16 cellular contexts compared by ENCODE assay signal in genomic region chr19:8028951-8029491, GRCh38. TPM values are rescaled to one million over a fixed set of nuclear protein-coding genes. Genes with fewer than 3 reads are reported as not detected.
DNase-seq lines count a peak whose midpoint lies in the region; TF ChIP-seq lines count a peak whose summit lies in the region.
"Had no signal": no experiment of that assay in that cellular context is flagged by ENCODE, and none has a peak within 500 bp of the region (broad histone marks: within the 10 kb centered on the region; RNA-seq: fewer than 3 reads in every experiment).

No MANE protein-coding gene starts in this region.

- no peak overlapping the region for H3K4me3 ChIP-seq in SJCRH30
- H3K4me3 ChIP-seq in fibroblast of villous mesenchyme (ENCODE audit: low read depth, low read length): no peak overlapping the region
- H3K4me3 ChIP-seq in osteoblast (ENCODE audit: insufficient read depth, low read length): no peak overlapping the region
- H3K4me3 ChIP-seq: tibial nerve had no signal

- H3K4me2 ChIP-seq in H9 (ENCODE audit: insufficient read depth, insufficient read length, low read length): no peak overlapping the region
- H3K4me2 ChIP-seq in osteoblast (ENCODE audit: insufficient read depth, low read length): no peak overlapping the region

- no peaks in the 10 kb centered on the region for H3K79me1 ChIP-seq in H9 (ENCODE audit: insufficient read depth, low read depth, low read length, poor library complexity, severe bottlenecking)

- no peak overlapping the region for H2BK120ac ChIP-seq in H9 (ENCODE audit: low read depth, low read length, poor library complexity, severe bottlenecking)

- CTCF ChIA-PET in activated naive CD4-positive, alpha-beta T cell treated with anti-CD3 and anti-CD28 coated beads for 36 hours (lab: Charles Lee): no interaction called here

- H3K14ac ChIP-seq in H9 (ENCODE audit: insufficient read depth, low read length): no peak overlapping the region

- H3K4me1 Mint-ChIP-seq in H9: peaks cover 16 to 30% of the 10 kb centered on the region in 2 experiments
- no peaks in the 10 kb centered on the region for H3K4me1 Mint-ChIP-seq in activated naive CD4-positive, alpha-beta T cell treated with anti-CD3 and anti-CD28 coated beads for 36 hours (ENCODE audit: low read depth)
- H3K4me1 Mint-ChIP-seq: B cell had no signal

- H4K8ac ChIP-seq in H9 (replicated peaks; ENCODE audit: insufficient read length, low read depth, low read length): no peak overlapping the region

- H3K4ac ChIP-seq in H9 (ENCODE audit: low read depth, low read length): no peak overlapping the region

- H2BK5ac ChIP-seq in H9 (ENCODE audit: insufficient read length, low read length): no peak overlapping the region

- no peak overlapping the region for H2AK5ac ChIP-seq in H9 (ENCODE audit: insufficient read length, low read length)

- no peak overlapping the region for H2BK20ac ChIP-seq in H9 (ENCODE audit: low read depth, low read length, poor library complexity, severe bottlenecking)

- H3K27me3 ChIP-seq in H9 (ENCODE audit: insufficient read depth, low read length) (no peaks in the 10 kb centered on the region), SJCRH30 (no peaks in the 10 kb centered on the region), osteoblast (ENCODE audit: insufficient read depth, low read length) (no peaks in the 10 kb centered on the region)
- H3K27me3 ChIP-seq: brain microvascular endothelial cell, tibial nerve had no signal

- H3T11ph ChIP-seq in H9 (ENCODE audit: low read length): no peak overlapping the region

- H2AFZ ChIP-seq in H9 (ENCODE audit: low read length) (no peak overlapping the region), osteoblast (ENCODE audit: low read length) (peak overlapping the region; percentile 76)

- no peaks in the 10 kb centered on the region for H3K23me2 ChIP-seq in H9 (ENCODE audit: insufficient read length, low read depth, low read length, poor library complexity, severe bottlenecking)

- H3K9me3 ChIP-seq in H9 (ENCODE audit: control insufficient read depth, low read depth, low read length) (no peaks in the 10 kb centered on the region), SJCRH30 (replicated peaks) (no peaks in the 10 kb centered on the region), osteoblast (ENCODE audit: low read depth, low read length) (no peaks in the 10 kb centered on the region)
- H3K9me3 ChIP-seq: tibial nerve had no signal

- H2BK12ac ChIP-seq in H9 (ENCODE audit: insufficient read length, low read depth, low read length): no peak overlapping the region

- H3K9ac ChIP-seq in H9 (ENCODE audit: extremely low read depth, insufficient read length, low read length): no peak overlapping the region

- intact Hi-C loops in activated naive CD4-positive, alpha-beta T cell treated with anti-CD3 and anti-CD28 coated beads for 36 hours (cut with micrococcal nuclease): no loop called here

- no peak overlapping the region for H3K56ac ChIP-seq in H9 (ENCODE audit: insufficient read length, low read depth, low read length)

- peaks cover 8% of the 10 kb centered on the region for H3K27me3 Mint-ChIP-seq in H9 (ENCODE audit: low read depth)
- H3K27me3 Mint-ChIP-seq in activated naive CD4-positive, alpha-beta T cell treated with anti-CD3 and anti-CD28 coated beads for 36 hours (ENCODE audit: low read depth): no peaks in the 10 kb centered on the region

- H4K91ac ChIP-seq in H9 (ENCODE audit: insufficient read length, low read depth, low read length): no peak overlapping the region

- H3K9me3 Mint-ChIP-seq in H9: no peaks in the 10 kb centered on the region
- H3K9me3 Mint-ChIP-seq in activated naive CD4-positive, alpha-beta T cell treated with anti-CD3 and anti-CD28 coated beads for 36 hours: no peaks in the 10 kb centered on the region
- H3K9me3 Mint-ChIP-seq: effector memory CD8-positive, alpha-beta T cell had no signal

- H2BK15ac ChIP-seq in H9 (ENCODE audit: low read depth, low read length): no peak overlapping the region

- H3K36me3 ChIP-seq in SJCRH30 (no peaks in the 10 kb centered on the region), osteoblast (ENCODE audit: insufficient read depth, low read length) (no peaks in the 10 kb centered on the region)
- H3K36me3 ChIP-seq: brain microvascular endothelial cell, tibial nerve had no signal

- H3K79me2 ChIP-seq in H9 (ENCODE audit: insufficient read depth, low read length) (no peaks in the 10 kb centered on the region), osteoblast (ENCODE audit: insufficient read depth, low read length) (no peaks in the 10 kb centered on the region)

- H4K5ac ChIP-seq in H9 (ENCODE audit: insufficient read length, low read depth, low read length): no peak overlapping the region

- H3K4me3 Mint-ChIP-seq in H9: no peak overlapping the region
- H3K4me3 Mint-ChIP-seq in activated naive CD4-positive, alpha-beta T cell treated with anti-CD3 and anti-CD28 coated beads for 36 hours: no peak overlapping the region
- H3K4me3 Mint-ChIP-seq: B cell; effector memory CD8-positive, alpha-beta T cell had no signal

- peak overlapping the region; percentile 61 to 82 (median 70); a peak in 4 of 7 replicates for H3K27ac Mint-ChIP-seq in H9
- no peak overlapping the region for H3K27ac Mint-ChIP-seq in activated naive CD4-positive, alpha-beta T cell treated with anti-CD3 and anti-CD28 coated beads for 36 hours
- H3K27ac Mint-ChIP-seq: B cell; effector memory CD8-positive, alpha-beta T cell had no signal

- no peak overlapping the region for H3K18ac ChIP-seq in H9 (ENCODE audit: insufficient read length, low read depth, low read length)

- H3K23ac ChIP-seq in H9 (ENCODE audit: insufficient read length, low read depth, low read length): no peak overlapping the region

- no peaks in the 10 kb centered on the region for H4K20me1 ChIP-seq in H9 (ENCODE audit: control insufficient read depth, insufficient read depth, insufficient read length)
- no peaks in the 10 kb centered on the region for H4K20me1 ChIP-seq in osteoblast (ENCODE audit: insufficient read depth, low read length)

- no peaks in the 10 kb centered on the region; the same call in 1 of the 2 replicates for H3K4me1 ChIP-seq in H9 (ENCODE audit: insufficient read depth, low read length)
- H3K4me1 ChIP-seq in SJCRH30: peaks cover 27% of the 10 kb centered on the region
- H3K4me1 ChIP-seq in osteoblast (ENCODE audit: insufficient read depth, low read length): peaks cover 6% of the 10 kb centered on the region

- WGBS in H9 (ENCODE audit: extremely low coverage, insufficient read length, low lambda C conversion rate): no CpG with 5 or more reads among the region's 12 CpGs

- H3K36me3 Mint-ChIP-seq in H9 (ENCODE audit: insufficient read depth in 1 of 3, low read depth in 3 of 3): no peaks in the 10 kb centered on the region; a peak in 2 of 7 replicates
- H3K36me3 Mint-ChIP-seq in activated naive CD4-positive, alpha-beta T cell treated with anti-CD3 and anti-CD28 coated beads for 36 hours (ENCODE audit: low read depth): no peaks in the 10 kb centered on the region

- no peak overlapping the region for H3K27ac ChIP-seq in H9 (ENCODE audit: insufficient read length, low read depth, low read length)
- peak overlapping the region; percentile 38 for H3K27ac ChIP-seq in SJCRH30
- H3K27ac ChIP-seq in osteoblast (ENCODE audit: low read depth, low read length): no peak overlapping the region
- H3K27ac ChIP-seq: brain microvascular endothelial cell had no signal

- DNase-seq in H9 (peak; percentile 59), SJCRH30 (peak; percentile 48), fibroblast of villous mesenchyme (ENCODE audit: low read depth) (peak; percentile 12), osteoblast (ENCODE audit: insufficient read length, low spot score, missing footprints) (peak; percentile 85), MV-4-11 (lab: John Stamatoyannopoulos, UW) (no peak), DMS153 (lab: John Stamatoyannopoulos, UW) (no peak)
- DNase-seq in activated T-cell treated with anti-CD3 and anti-CD28 coated beads, Interleukin-2, amount 50 U/mL, for 48 hours: no peak
- no peak for DNase-seq in activated naive CD4-positive, alpha-beta T cell treated with anti-CD3 and anti-CD28 coated beads for 36 hours
- DNase-seq: brain microvascular endothelial cell; effector memory CD8-positive, alpha-beta T cell; kidney; NCI-H345 had no signal

- TF ChIP-seq CTCF in H9 (conservative IDR thresholded peaks at IDR 0.05) (peak; percentile 26; the same call in 2 of the 3 replicates), fibroblast of villous mesenchyme (IDR thresholded peaks at IDR 0.05; ENCODE audit: insufficient read depth, low read depth, low read length) (no peak), osteoblast (IDR thresholded peaks at IDR 0.05; ENCODE audit: extremely low read depth, low read depth, low read length) (no peak)

RNA-seq across cellular contexts. Expression of gene CCL25, which starts 23.5 kb away (rescaled TPM):
- total RNA-seq in H9 (2021): not detected in 2 replicates
- not detected in 2 replicates for total RNA-seq in SJCRH30 (2014; rRNA removed; shearing (Covaris generic))
- total RNA-seq in fibroblast of villous mesenchyme: not detected in 2 replicates
- total RNA-seq in osteoblast: not detected in 2 replicates
- not detected for total RNA-seq in activated naive CD4-positive, alpha-beta T cell treated with anti-CD3 and anti-CD28 coated beads for 36 hours
- total RNA-seq: B cell, HT-29, kidney, pulmonary artery endothelial cell, tibial nerve had no signal

RNA-seq across cellular contexts. Expression of gene ELAVL1, which starts 23.6 kb away (rescaled TPM):
- 147 and 149 TPM in 2 replicates for total RNA-seq in H9 (2021)
- 79.4 and 79.6 TPM in 2 replicates for total RNA-seq in SJCRH30 (2014; rRNA removed; shearing (Covaris generic))
- 20.3 and 26.8 TPM in 2 replicates for total RNA-seq in fibroblast of villous mesenchyme
- total RNA-seq in osteoblast: 23.0 and 25.7 TPM in 2 replicates
- total RNA-seq in activated naive CD4-positive, alpha-beta T cell treated with anti-CD3 and anti-CD28 coated beads for 36 hours: 100 to 1,000 TPM; 135 to 140 TPM

Comparison
In these comparisons a context has a peak if more than half of its experiments do, and no peak if none do; other contexts are left out.
1. DNase-seq: peak in H9 (single experiment), SJCRH30 (2 of 2), fibroblast of villous mesenchyme (single experiment) and osteoblast (single experiment); none in MV-4-11 (single experiment), activated T-cell treated with anti-CD3 and anti-CD28 coated beads, Interleukin-2, amount 50 U/mL, for 48 hours (0 of 2), DMS153 (single experiment) and activated naive CD4-positive, alpha-beta T cell treated with anti-CD3 and anti-CD28 coated beads for 36 hours (single experiment).